ENCODE assay signal across 28 cellular contexts in genomic region chr1:38950553-38950952, GRCh38. TPM values are rescaled to one million over a fixed set of nuclear protein-coding genes. Genes with fewer than 3 reads are reported as not detected.
A peak's percentile ranks its signal among the peaks of the same experiment; 100 is the strongest.
DNase-seq lines count a peak whose midpoint lies in the region; ATAC-seq, FAIRE-seq and TF ChIP-seq lines count a peak whose summit lies in the region.
"Had no signal": no experiment of that assay in that cellular context is flagged by ENCODE, and none has a peak within 500 bp of the region (broad histone marks: within the 10 kb centered on the region; RNA-seq: fewer than 3 reads in every experiment).

No MANE protein-coding gene starts in this region.

- no peak for TF ChIP-seq CTCF in C4-2B (conservative IDR thresholded peaks at IDR 0.05)
- no peak for TF ChIP-seq CTCF in bronchial epithelial cell (IDR thresholded peaks at IDR 0.05; ENCODE audit: insufficient read depth, low read length, severe bottlenecking)
- TF ChIP-seq CTCF in foreskin keratinocyte (conservative IDR thresholded peaks at IDR 0.05), result no peak

- peaks cover 2 to 6% (median 6%) of the 10 kb centered on the region in 3 donors for H3K4me1 Mint-ChIP-seq in CD8-positive, alpha-beta memory T cell

- H3K4me3 ChIP-seq in bronchial epithelial cell (ENCODE audit: low read depth, low read length), result peak overlapping the region; percentile 7
- no peak overlapping the region for H3K4me3 ChIP-seq in skin epidermis
- H3K4me3 ChIP-seq in CD8-positive, alpha-beta memory T cell (ENCODE audit: low read length), result no peak overlapping the region
- H3K4me3 ChIP-seq: BLaER1, SJSA1 had no signal

- CTCF ChIA-PET in CD8-positive, alpha-beta memory T cell (lab: Charles Lee), result no interaction called here

- H3K27ac ChIP-seq in C4-2B (peak overlapping the region; percentile 45; the same call in 1 of the 2 replicates), foreskin keratinocyte (peak overlapping the region; percentile 47), skin epidermis (peak overlapping the region in 12 of 21 experiments; percentile 13 to 79 (median 68))
- H3K27ac ChIP-seq in CD8-positive, alpha-beta memory T cell (ENCODE audit: low read depth, low read length), result no peak overlapping the region
- H3K27ac ChIP-seq: BLaER1, SJSA1 had no signal

- DNase-seq in bronchial epithelial cell (ENCODE audit: low read depth) (peak; percentile 78), foreskin keratinocyte (peak in 1 of 2 donors; percentile 40)
- no peak for DNase-seq in CD8-positive, alpha-beta memory T cell
- DNase-seq in effector CD4-positive, alpha-beta T cell, result no peak
- DNase-seq: CD4-positive, alpha-beta T cell; COR-L47; DMS79; EL; GDM1; IMR-90; KG1; MM.1S; NCI-H2029; NCI-H446; NCI-H524 treated with DMSO at 0.1 percent for 48 hours; NCI-H774; Right ventricle myocardium superior; RPMI8226 had no signal

- no peaks in the 10 kb centered on the region for H3K36me3 ChIP-seq in bronchial epithelial cell (ENCODE audit: control insufficient read depth, insufficient read depth, low read length)
- H3K36me3 ChIP-seq in CD8-positive, alpha-beta memory T cell (ENCODE audit: insufficient read depth, low read length), result no peaks in the 10 kb centered on the region
- H3K36me3 ChIP-seq: BLaER1, SJSA1 had no signal

- H3K9me3 Mint-ChIP-seq in CD8-positive, alpha-beta memory T cell, result no peaks in the 10 kb centered on the region
- H3K9me3 Mint-ChIP-seq: CD4-positive, alpha-beta T cell had no signal

- FAIRE-seq in bronchial epithelial cell (lab: Jason Lieb, UNC), result no peak
- FAIRE-seq: A204.1, GM12891, GM19239 had no signal

- peaks cover 0 to 4% (median 0%) of the 10 kb centered on the region in 3 donors for H3K36me3 Mint-ChIP-seq in CD8-positive, alpha-beta memory T cell

- H3K27ac Mint-ChIP-seq in CD8-positive, alpha-beta memory T cell, result no peak overlapping the region
- H3K27ac Mint-ChIP-seq: CD4-positive, alpha-beta T cell had no signal

- peaks cover 4 to 5% of the 10 kb centered on the region in 2 donors for H3K27me3 Mint-ChIP-seq in CD8-positive, alpha-beta memory T cell
- H3K27me3 Mint-ChIP-seq: CD4-positive, alpha-beta T cell had no signal

- no peak overlapping the region for H3K4me3 Mint-ChIP-seq in CD8-positive, alpha-beta memory T cell
- H3K4me3 Mint-ChIP-seq: CD4-positive, alpha-beta T cell had no signal

- peaks cover 4% of the 10 kb centered on the region for H3K4me1 ChIP-seq in foreskin keratinocyte
- H3K4me1 ChIP-seq in CD8-positive, alpha-beta memory T cell (ENCODE audit: insufficient read depth, low read length), result no peaks in the 10 kb centered on the region
- H3K4me1 ChIP-seq: BLaER1, SJSA1 had no signal

- H3K9me3 ChIP-seq in CD8-positive, alpha-beta memory T cell (ENCODE audit: low read length), result no peaks in the 10 kb centered on the region
- H3K9me3 ChIP-seq: SJSA1 had no signal

- no peaks in the 10 kb centered on the region for H3K27me3 ChIP-seq in bronchial epithelial cell (ENCODE audit: control insufficient read depth, insufficient read depth, low read length)
- H3K27me3 ChIP-seq in foreskin keratinocyte, result no peaks in the 10 kb centered on the region
- no peaks in the 10 kb centered on the region for H3K27me3 ChIP-seq in CD8-positive, alpha-beta memory T cell (ENCODE audit: insufficient read depth, low read length, poor library complexity, severe bottlenecking)
- H3K27me3 ChIP-seq: BLaER1, SJSA1 had no signal

- ATAC-seq in foreskin keratinocyte (peak; percentile 39), HG03565 (IDR thresholded peaks at IDR 0.05; ENCODE audit: unreplicated experiment) (no peak), GM18868 (IDR thresholded peaks at IDR 0.05; ENCODE audit: unreplicated experiment) (no peak)

- POLR2A ChIA-PET in CD8-positive, alpha-beta memory T cell (lab: Charles Lee), result no interaction called here

RNA-seq across cellular contexts. Expression of gene RHBDL2, which starts 8.9 kb away (rescaled TPM):
- 5.0 and 18.7 TPM in 2 replicates for total RNA-seq in bronchial epithelial cell
- total RNA-seq in foreskin keratinocyte, result 6.3 and 10.6 TPM in 2 replicates
- 7.2 and 8.6 TPM in 2 replicates for polyA plus RNA-seq in foreskin keratinocyte
- not detected for total RNA-seq in CD8-positive, alpha-beta memory T cell
- polyA plus RNA-seq in CD8-positive, alpha-beta memory T cell, result not detected
- total RNA-seq: CD4-positive, alpha-beta T cell; H4; Right ventricle myocardium superior had no signal

RNA-seq across cellular contexts. Expression of gene AKIRIN1, which starts 40.5 kb away (rescaled TPM):
- total RNA-seq in bronchial epithelial cell (37.9 and 46.9 TPM in 2 replicates), foreskin keratinocyte (52.4 and 55.7 TPM in 2 replicates)
- polyA plus RNA-seq in foreskin keratinocyte, result 31.1 and 35.9 TPM in 2 replicates
- total RNA-seq in CD8-positive, alpha-beta memory T cell, result 10 to 100 TPM; 82.6 to 84.2 TPM
- polyA plus RNA-seq in CD8-positive, alpha-beta memory T cell, result 118 TPM
